Comparison of ENCODE assay signal across 11 cellular contexts in the genomic region with DNA sequence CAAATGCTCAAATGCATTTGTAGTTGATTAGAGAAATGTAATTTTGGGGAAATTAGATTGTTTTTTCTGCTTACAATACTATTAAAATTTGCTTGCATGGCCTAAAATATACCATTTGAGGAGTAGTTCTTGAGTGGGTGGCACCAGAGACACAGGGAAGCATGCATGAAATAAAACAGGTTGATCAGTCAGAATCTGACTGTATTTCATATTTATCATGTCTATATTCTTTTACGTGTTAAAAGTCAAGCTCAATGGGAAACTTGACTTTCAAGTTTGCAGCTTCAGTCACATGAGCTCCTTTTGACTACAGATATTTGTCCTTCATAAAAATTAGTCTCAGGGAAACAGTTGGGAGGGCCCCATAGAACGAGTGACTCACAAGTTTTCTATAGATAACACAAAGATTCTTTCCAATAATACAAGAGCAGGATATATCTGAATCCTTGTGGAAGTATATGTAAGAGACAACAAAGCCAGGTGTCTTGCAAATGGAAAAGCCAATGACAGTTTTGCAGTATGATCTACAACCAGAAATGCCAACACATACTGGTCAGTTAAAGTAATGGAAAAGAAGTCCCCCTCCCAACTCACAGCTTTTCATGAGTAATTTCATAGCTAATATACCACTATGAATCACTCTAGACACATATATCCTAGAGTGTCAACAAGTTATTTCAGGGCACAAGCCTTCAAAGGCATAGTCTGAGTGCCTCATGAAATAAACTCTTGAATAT. TPM values are rescaled to one million over a fixed set of nuclear protein-coding genes. Genes with fewer than 3 reads are reported as not detected.
DNase-seq lines count a peak whose midpoint lies in the region; ATAC-seq and TF ChIP-seq lines count a peak whose summit lies in the region.
"Had no signal": no experiment of that assay in that cellular context is flagged by ENCODE, and none has a peak within 500 bp of the region (broad histone marks: within the 10 kb centered on the region; RNA-seq: fewer than 3 reads in every experiment).

No MANE protein-coding gene starts in this region.

- intact Hi-C loops in colonic mucosa (cut with DNase I), result no loop called here
- intact Hi-C loops in gastrocnemius medialis (cut with DNase I; ENCODE audit: low total_unique reads), result no loop called here

- H3K27ac ChIP-seq in colonic mucosa (peak overlapping the region; percentile 2), gastrocnemius medialis (peak overlapping the region; percentile 97 to 100 (median 98))
- H3K27ac ChIP-seq: 22Rv1, lower lobe of right lung had no signal

- H3K4me1 ChIP-seq in colonic mucosa (no peaks in the 10 kb centered on the region), gastrocnemius medialis (peaks cover 60 to 63% of the 10 kb centered on the region in 2 donors)

- H3K9ac ChIP-seq in colonic mucosa (ENCODE audit: low read depth in 2 of 2, low read length in 2 of 2), result no peak overlapping the region

- in situ Hi-C loops in gastrocnemius medialis (cut with MboI; ENCODE audit: low sequenced_read_pairs in 4 of 4), result no loop called here
- in situ Hi-C loops in ACHN (cut with HindIII; ENCODE audit: low pct_ligation_motif_present, low pct_unique_long_range_greater_than_20kb, low sequenced_read_pairs), result loop anchor here (25.0 kb wide), 1 partner anchor 272 kb away; the partner anchor contains the start of genes EFCAB5 and SSH2

- no peak overlapping the region for H3K4me3 ChIP-seq in colonic mucosa
- no peak overlapping the region for H3K4me3 ChIP-seq in gastrocnemius medialis
- H3K4me3 ChIP-seq: lower lobe of right lung had no signal

- peak; percentile 41 to 63 for ATAC-seq in gastrocnemius medialis

- H3K9me3 ChIP-seq in colonic mucosa (no peaks in the 10 kb centered on the region), gastrocnemius medialis (no peaks in the 10 kb centered on the region)
- H3K9me3 ChIP-seq: lower lobe of right lung had no signal

- DNase-seq in DMS53 (lab: John Stamatoyannopoulos, UW) (peak; percentile 46), DMS53 treated with DMSO at 0.1 percent for 48 hours (lab: John Stamatoyannopoulos, UW; ENCODE audit: unreplicated experiment) (no peak), LoVo (ENCODE audit: low spot score) (peak; percentile 13), colonic mucosa (no peak), gastrocnemius medialis (no peak), mucosa of gallbladder (ENCODE audit: low spot score) (no peak), ACHN (no peak), NCI-H128 (lab: John Stamatoyannopoulos, UW; ENCODE audit: unreplicated experiment) (no peak)
- DNase-seq: lower lobe of right lung, NCI-H1105 treated with DMSO at 0.1 percent for 48 hours had no signal

- H3K36me3 ChIP-seq in colonic mucosa (no peaks in the 10 kb centered on the region), gastrocnemius medialis (peaks cover 0 to 62% of the 10 kb centered on the region in 2 donors)

- H3K27me3 ChIP-seq in colonic mucosa, result no peaks in the 10 kb centered on the region
- no peaks in the 10 kb centered on the region for H3K27me3 ChIP-seq in gastrocnemius medialis

- no peak for TF ChIP-seq POLR2A in gastrocnemius medialis (IDR thresholded peaks at IDR 0.05)

- TF ChIP-seq CTCF in colonic mucosa (IDR thresholded peaks at IDR 0.05) (no peak), gastrocnemius medialis (IDR thresholded peaks at IDR 0.05 in 4 of 5, conservative IDR thresholded peaks at IDR 0.05 in 1 of 5) (no peak)

RNA-seq across cellular contexts. Expression of gene CORO6, which starts 42.2 kb away (rescaled TPM):
- total RNA-seq in colonic mucosa (1 to 10 TPM in 1 of 2 donors, under 1 TPM in 1; 0.62 to 2.5 TPM), gastrocnemius medialis (100 to 1,000 TPM; 409 to 694 (median 563) TPM), mucosa of gallbladder (12.9 TPM)

Comparison
In these comparisons a context has a peak if more than half of its experiments do, and no peak if none do; other contexts are left out.
1. DNase-seq: peak in DMS53 (single experiment) and LoVo (single experiment); none in DMS53 treated with DMSO at 0.1 percent for 48 hours (single experiment), colonic mucosa (single experiment), gastrocnemius medialis (0 of 2), mucosa of gallbladder (single experiment), ACHN (single experiment) and NCI-H128 (single experiment).
2. RNA of gene CORO6, which starts 42.2 kb away (total RNA-seq): 409 to 694 TPM in gastrocnemius medialis; 12.9 TPM in mucosa of gallbladder (single experiment) and 0.62 to 2.5 TPM in colonic mucosa; every median in the first group is over 10 times any median in the second.